In the genomic region with DNA sequence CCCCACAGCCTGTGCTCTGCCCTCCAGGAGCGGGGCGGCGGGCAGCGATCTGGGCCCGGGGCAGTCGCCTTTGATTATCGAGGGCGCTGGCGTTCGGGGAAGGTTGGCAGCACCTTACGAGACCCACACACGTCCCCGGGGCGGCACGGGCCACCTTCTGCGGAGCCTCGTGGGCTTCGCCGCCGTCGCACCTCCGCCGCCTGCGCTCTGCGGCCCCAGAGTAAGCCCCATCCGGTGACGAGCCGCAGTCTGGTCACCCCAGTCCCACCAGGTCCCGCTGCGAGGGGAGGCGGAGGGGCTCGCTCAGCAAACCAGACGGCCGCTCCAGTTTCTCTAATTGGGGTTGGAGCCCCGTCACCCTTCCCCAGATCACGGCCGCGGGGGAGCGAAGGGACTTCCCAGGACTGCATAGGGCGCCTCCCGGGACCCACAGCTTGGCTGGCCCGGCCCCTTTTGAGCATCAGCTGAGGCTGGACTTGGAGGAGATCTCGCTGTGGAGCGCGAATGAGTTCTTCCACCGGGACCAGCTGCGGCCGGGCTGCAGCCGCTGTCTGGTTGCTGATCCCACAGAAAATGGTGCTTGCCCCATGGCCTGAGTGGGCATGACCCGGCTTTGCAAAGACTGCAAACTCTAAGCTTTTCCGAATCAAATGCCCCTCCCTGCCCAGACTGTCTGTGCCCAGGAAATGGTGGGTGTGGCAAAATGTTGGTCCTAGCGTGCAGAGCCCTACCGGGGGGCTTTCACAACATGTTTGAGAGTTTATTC, we compare ENCODE assay signal across 8 cellular contexts. TPM values are rescaled to one million over a fixed set of nuclear protein-coding genes. Genes with fewer than 3 reads are reported as not detected.
DNase-seq lines count a peak whose midpoint lies in the region; ATAC-seq and TF ChIP-seq lines count a peak whose summit lies in the region.

No MANE protein-coding gene starts in this region.

- H3K4me1 ChIP-seq in A673 (ENCODE audit: insufficient read depth, low read length, poor library complexity, severe bottlenecking) (peaks cover 7% of the 10 kb centered on the region), SJSA1 (replicated peaks) (peaks cover 70% of the 10 kb centered on the region), adipocyte (ENCODE audit: control insufficient read depth, insufficient read depth, low read length) (peaks cover 60% of the 10 kb centered on the region), right atrium auricular region (peaks cover 0 to 79% of the 10 kb centered on the region in 2 donors)

- intact Hi-C loops in A673 (cut with micrococcal nuclease; ENCODE audit: unreplicated experiment) = no loop called here

- ATAC-seq in GM18858 (IDR thresholded peaks at IDR 0.05; ENCODE audit: unreplicated experiment) (peak; percentile 37), HG02981 (IDR thresholded peaks at IDR 0.05; ENCODE audit: unreplicated experiment) (peak; percentile 58)

- POLR2A ChIA-PET in A673 (lab: Charles Lee; ENCODE audit: low non-redundant PET) = no interaction called here

- no peak overlapping the region for H3K27ac ChIP-seq in A673 (ENCODE audit: low read depth, low read length, poor library complexity, severe bottlenecking)
- H3K27ac ChIP-seq in SJSA1 = peak overlapping the region; percentile 66
- H3K27ac ChIP-seq in right atrium auricular region = peak overlapping the region; percentile 97

- H3K9me3 ChIP-seq in A673 (ENCODE audit: low read depth, low read length, poor library complexity, severe bottlenecking) (no peaks in the 10 kb centered on the region), SJSA1 (replicated peaks) (no peaks in the 10 kb centered on the region), adipocyte (ENCODE audit: control insufficient read depth, low read length) (no peaks in the 10 kb centered on the region), right atrium auricular region (no peaks in the 10 kb centered on the region)

- H3K4me3 ChIP-seq in A673 (ENCODE audit: low read depth, low read length, poor library complexity, severe bottlenecking) (peak overlapping the region; percentile 53), SJSA1 (peak overlapping the region; percentile 80), adipocyte (ENCODE audit: low read length) (peak overlapping the region; percentile 97), right atrium auricular region (peak overlapping the region; percentile 80 to 83), retinal pigment epithelial cell (ENCODE audit: low read length) (peak overlapping the region; percentile 71)

- TF ChIP-seq CTCF in A673 (conservative IDR thresholded peaks at IDR 0.05; ENCODE audit: low read depth, low read length) (no peak), right atrium auricular region (IDR thresholded peaks at IDR 0.05) (no peak), retinal pigment epithelial cell (conservative IDR thresholded peaks at IDR 0.05; ENCODE audit: low read depth, low read length) (no peak)

- H3K9ac ChIP-seq in adipocyte (ENCODE audit: low read length) = peak overlapping the region; percentile 95

- peak; percentile 60 for DNase-seq in A673 (ENCODE audit: low spot score)
- DNase-seq in SJSA1 (ENCODE audit: low read depth in 1 of 2, low spot score in 2 of 2) = peak; percentile 67 to 75
- DNase-seq in adipocyte (ENCODE audit: low read depth) = peak; percentile 87
- peak; percentile 82 for DNase-seq in right atrium auricular region (ENCODE audit: low spot score)
- peak; percentile 19 for DNase-seq in retinal pigment epithelial cell (ENCODE audit: low read depth)
- DNase-seq in DMS153 (lab: John Stamatoyannopoulos, UW) = no peak

- H3K27me3 ChIP-seq in A673 (replicated peaks; ENCODE audit: insufficient read depth, low read depth, low read length, poor library complexity) (no peaks in the 10 kb centered on the region), SJSA1 (replicated peaks) (no peaks in the 10 kb centered on the region), adipocyte (replicated peaks; ENCODE audit: control insufficient read depth, insufficient read depth, low read length) (no peaks in the 10 kb centered on the region), right atrium auricular region (no peaks in the 10 kb centered on the region)

- CTCF ChIA-PET in A673 (lab: Charles Lee) = no interaction called here

- no TSS peak for BruUV-seq in A673 (replicated peaks; lab: Mats Ljungman, UMichigan)

- no peaks in the 10 kb centered on the region for H3K36me3 ChIP-seq in A673 (ENCODE audit: insufficient read depth, low read length, poor library complexity, severe bottlenecking)
- peaks cover 36% of the 10 kb centered on the region for H3K36me3 ChIP-seq in SJSA1
- peaks cover 25% of the 10 kb centered on the region for H3K36me3 ChIP-seq in adipocyte (ENCODE audit: control insufficient read depth, insufficient read depth, low read length, severe bottlenecking)
- H3K36me3 ChIP-seq in right atrium auricular region = peaks cover 8% of the 10 kb centered on the region

RNA-seq across cellular contexts. Expression of a gene that starts 0.6 kb away (rescaled TPM):
- total RNA-seq in A673 (2021) (11.0 and 13.3 TPM in 2 replicates), right atrium auricular region (100 to 1,000 TPM; 178 to 184 TPM)
- 179 and 310 TPM in 2 replicates for total RNA-seq in SJSA1 (2014; rRNA removed; shearing (Covaris generic))

Comparison
In these comparisons a context has a peak if more than half of its experiments do, and no peak if none do; other contexts are left out.
1. RNA of a gene that starts 0.6 kb away (total RNA-seq): 179 to 310 TPM in SJSA1 and 178 to 184 TPM in right atrium auricular region; 11.0 to 13.3 TPM in A673; every median in the first group is over 10 times any median in the second.
2. Peak in every context shown above with its lines, with median percentiles within 50 percentile points of each other: H3K4me3 ChIP-seq.